Comparison of ENCODE assay signal across 8 cellular contexts in the genomic region with DNA sequence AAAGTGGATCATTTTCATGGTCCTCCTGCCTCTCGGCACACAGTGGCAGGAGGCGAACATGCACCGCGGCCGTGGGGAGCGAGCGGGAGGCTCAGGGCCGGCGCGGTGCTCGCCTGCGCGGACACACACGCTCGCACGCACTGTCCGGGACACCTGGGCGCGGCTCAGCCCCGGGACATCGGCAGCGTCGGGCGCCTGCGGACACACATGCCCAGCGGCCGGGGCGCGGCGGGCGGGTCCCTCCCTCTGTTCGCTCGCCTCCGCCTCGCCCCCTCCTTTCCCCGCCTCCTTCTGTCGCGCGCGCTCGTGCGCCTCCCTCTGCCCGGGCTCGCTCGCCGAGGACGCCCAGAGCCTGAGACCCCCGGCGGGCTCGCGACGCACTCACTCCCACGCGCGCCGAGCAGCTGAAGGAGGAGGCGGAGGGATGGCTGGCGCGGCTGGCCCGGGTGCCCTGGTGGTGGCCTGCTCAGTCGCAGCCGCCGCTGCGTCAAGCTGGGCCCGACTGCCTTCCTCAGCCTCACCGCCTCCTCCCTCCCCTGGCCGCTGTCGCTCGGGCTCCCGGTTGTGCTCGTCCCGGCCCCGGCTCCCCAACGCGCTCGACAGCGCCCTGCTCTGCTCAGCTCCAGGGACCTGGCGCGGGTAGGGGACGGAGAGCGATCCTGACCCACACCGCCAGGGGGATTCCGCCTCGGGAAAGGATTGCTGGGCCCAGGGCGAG. TPM values are rescaled to one million over a fixed set of nuclear protein-coding genes. Genes with fewer than 3 reads are reported as not detected.
DNase-seq lines count a peak whose midpoint lies in the region; ATAC-seq and TF ChIP-seq lines count a peak whose summit lies in the region.

Gene FRMD3 (minus strand): TSS at position 230 of the 718 bp plus-strand sequence. CDS start 170 bp downstream, at position 60.

- CTCF ChIA-PET in AG04450 (lab: Charles Lee) (interaction anchor here (1.0 kb wide), 1 partner anchor 32 kb away, joined by 3 read pairs; no protein-coding TSS in a partner anchor), IMR-90 (lab: Yijun Ruan, JAX) (interaction anchor here (0.6 to 1.9 kb wide), 5 partner anchors 10 to 33 kb away, joined by 3 to 6 read pairs (median 4); no protein-coding TSS in a partner anchor), RWPE1 (lab: Yijun Ruan, JAX) (interaction anchor here (0.6 to 1.7 kb wide), 6 partner anchors 17 to 319 kb away, joined by 3 to 7 read pairs (median 3); no protein-coding TSS in a partner anchor)

- H4K8ac ChIP-seq in IMR-90 (ENCODE audit: low read depth in 2 of 2, low read length in 2 of 2): no peak within 1 kb of the TSS

- H2BK15ac ChIP-seq in IMR-90 (ENCODE audit: low read depth, low read length): no peak within 1 kb of the TSS

- in situ Hi-C loops in GM13977 (cut with MboI; ENCODE audit: low pct_unique_long_range_greater_than_20kb, low sequenced_read_pairs, unreplicated experiment): no loop called here
- in situ Hi-C loops in IMR-90 (cut with MboI; ENCODE audit: low sequenced_read_pairs): no loop called here

- H4K20me1 ChIP-seq in IMR-90 (ENCODE audit: insufficient read depth, low read length): no peaks in the 10 kb centered on the region

- no peak within 1 kb of the TSS for H2BK5ac ChIP-seq in IMR-90 (ENCODE audit: low read depth, low read length, poor library complexity, severe bottlenecking)

- H3K4me1 ChIP-seq in IMR-90 (ENCODE audit: control insufficient read depth, insufficient read depth, low read length) (no peaks in the 10 kb centered on the region), skeletal muscle tissue (ENCODE audit: control insufficient read depth in 3 of 3, insufficient read depth in 3 of 3, low read length in 3 of 3) (peaks cover 18 to 19% (median 18%) of the 10 kb centered on the region in 3 donors)

- H2AK9ac ChIP-seq in IMR-90 (replicated peaks; ENCODE audit: low read depth, low read length, poor library complexity): no peak within 1 kb of the TSS

- POLR2A ChIA-PET in AG04450 (lab: Yijun Ruan, JAX): no interaction called here
- POLR2A ChIA-PET in IMR-90 (lab: Charles Lee; ENCODE audit: unreplicated experiment): no interaction called here
- POLR2A ChIA-PET in RWPE1 (lab: Yijun Ruan, JAX; ENCODE audit: low non-redundant PET): no interaction called here

- no peak for TF ChIP-seq POLR2A in IMR-90 (IDR thresholded peaks at IDR 0.05; ENCODE audit: low read depth, low read length)

- H3K9me3 ChIP-seq in AG04450 (ENCODE audit: control insufficient read depth, insufficient read depth, low read length) (no peaks in the 10 kb centered on the region), IMR-90 (ENCODE audit: control insufficient read depth, insufficient read depth, low read length) (no peaks in the 10 kb centered on the region), skeletal muscle tissue (ENCODE audit: control insufficient read depth in 3 of 3, low read length in 3 of 3) (no peaks in the 10 kb centered on the region)

- H3K4me3 ChIP-seq in AG04450 (ENCODE audit: low read depth, low read length): peak within 1 kb of the TSS; percentile 41; the same call in 1 of the 2 replicates
- H3K4me3 ChIP-seq in IMR-90 (ENCODE audit: insufficient read depth, low read depth, low read length): peak within 1 kb of the TSS; percentile 45
- H3K4me3 ChIP-seq in skeletal muscle tissue (ENCODE audit: low read length in 3 of 3): peak within 1 kb of the TSS; percentile 71 to 78 (median 77)

- TF ChIP-seq CTCF in AG04450 (IDR thresholded peaks at IDR 0.05; ENCODE audit: low read depth, low read length) (peak; percentile 40; the same call in 1 of the 2 replicates), GM13977 (IDR thresholded peaks at IDR 0.05; ENCODE audit: extremely low read depth, insufficient read depth, missing control alignments) (no peak), IMR-90 (conservative IDR thresholded peaks at IDR 0.05; ENCODE audit: low read depth, low read length) (peak; percentile 32; the same call in 1 of the 2 replicates), RWPE1 (conservative IDR thresholded peaks at IDR 0.05; ENCODE audit: low read depth) (peak; percentile 43)

- H2AK5ac ChIP-seq in IMR-90 (ENCODE audit: low read depth, low read length): no peak within 1 kb of the TSS

- no peaks in the 10 kb centered on the region for H3K36me3 ChIP-seq in IMR-90 (ENCODE audit: control insufficient read depth, insufficient read depth, low read length)
- no peaks in the 10 kb centered on the region for H3K36me3 ChIP-seq in skeletal muscle tissue (ENCODE audit: control insufficient read depth in 3 of 3, insufficient read depth in 3 of 3, low read length in 3 of 3)

- no peaks in the 10 kb centered on the region for H3K9me1 ChIP-seq in IMR-90 (ENCODE audit: insufficient read depth, low read length)

- no peak within 1 kb of the TSS for H3K56ac ChIP-seq in IMR-90 (ENCODE audit: extremely low read depth, insufficient read depth, low read length)

- DNase-seq in AG04450 (ENCODE audit: low read depth, low spot score) (no peak), GM13977 (ENCODE audit: low spot score) (peak; percentile 47), IMR-90 (peak; percentile 16), RWPE1 (ENCODE audit: low spot score) (peak; percentile 42), kidney glomerular epithelial cell (lab: John Stamatoyannopoulos, UW) (peak; percentile 69)

- no peak within 1 kb of the TSS for H2BK120ac ChIP-seq in IMR-90 (ENCODE audit: low read depth, low read length)

- peak; percentile 93 for ATAC-seq in IMR-90 (ENCODE audit: low read depth)
- ATAC-seq in GM21447 (IDR thresholded peaks at IDR 0.05; ENCODE audit: unreplicated experiment): no peak

- H3K27me3 ChIP-seq in AG04450 (ENCODE audit: control insufficient read depth, insufficient read depth, low read length): peaks cover 21% of the 10 kb centered on the region
- peaks cover 16% of the 10 kb centered on the region for H3K27me3 ChIP-seq in IMR-90 (ENCODE audit: control insufficient read depth, insufficient read depth, low read length)
- peaks cover 6 to 13% (median 7%) of the 10 kb centered on the region in 3 donors for H3K27me3 ChIP-seq in skeletal muscle tissue (ENCODE audit: control insufficient read depth in 3 of 3, insufficient read depth in 3 of 3, low read length in 3 of 3)

- intact Hi-C loops in IMR-90 (cut with micrococcal nuclease): no loop called here

- no peak within 1 kb of the TSS for H4K91ac ChIP-seq in IMR-90 (ENCODE audit: insufficient read depth, low read depth, low read length)

- 1% methylated on average over 22 of the region's 85 CpGs; no CpG with 5 or more reads in 1 of the 2 experiments for WGBS in IMR-90 (ENCODE audit: extremely low coverage in 2 of 2, insufficient read length in 1 of 2), 2 experiments

- H3K14ac ChIP-seq in IMR-90 (replicated peaks; ENCODE audit: low read depth, low read length): no peak within 1 kb of the TSS

- BruUV-seq in IMR-90 (replicated peaks; lab: Mats Ljungman, UMichigan): no TSS peak

- dilution Hi-C loops in IMR-90 (cut with HindIII; ENCODE audit: low sequenced_read_pairs, unreplicated experiment): no loop called here

- H3K9ac ChIP-seq in IMR-90 (ENCODE audit: low read depth, low read length) (no peak within 1 kb of the TSS), skeletal muscle tissue (ENCODE audit: low read depth in 1 of 3, low read length in 3 of 3) (peak within 1 kb of the TSS; percentile 57 to 76 (median 66))

- H2BK20ac ChIP-seq in IMR-90 (ENCODE audit: low read depth, low read length): no peak within 1 kb of the TSS

- H3K18ac ChIP-seq in IMR-90 (ENCODE audit: low read depth, low read length): no peak within 1 kb of the TSS

- 0 out of 2 replicates have a peak, but pooled peaks have one; percentile 3 for TF ChIP-seq RAD21 in IMR-90 (IDR thresholded peaks at IDR 0.05; ENCODE audit: low read length)

- H2AFZ ChIP-seq in IMR-90 (replicated peaks; ENCODE audit: low read length, poor library complexity): peak within 1 kb of the TSS; percentile 85

- no peak within 1 kb of the TSS for H3K4ac ChIP-seq in IMR-90 (ENCODE audit: low read depth, low read length)

- H3K27ac ChIP-seq in AG04450 (ENCODE audit: low read depth, low read length) (no peak within 1 kb of the TSS), IMR-90 (ENCODE audit: insufficient read depth, low read length) (no peak within 1 kb of the TSS), RWPE1 (no peak within 1 kb of the TSS), cingulate gyrus (ENCODE audit: low read depth, low read length) (peak within 1 kb of the TSS; percentile 29), skeletal muscle tissue (ENCODE audit: low read depth, low read length) (peak within 1 kb of the TSS; percentile 38)

- H3K4me2 ChIP-seq in IMR-90 (ENCODE audit: low read depth, low read length): peak within 1 kb of the TSS; percentile 81; the same call in 1 of the 2 replicates

- H3K79me1 ChIP-seq in IMR-90 (ENCODE audit: low read depth in 1 of 2, low read length in 2 of 2): no peaks in the 10 kb centered on the region

- no peak within 1 kb of the TSS for H4K5ac ChIP-seq in IMR-90 (ENCODE audit: low read depth, low read length)

- no peak within 1 kb of the TSS for H3K23ac ChIP-seq in IMR-90 (ENCODE audit: low read depth, low read length)

TF ChIP-seq in IMR-90, 13 proteins besides CTCF, POLR2A, EP300 and RAD21:
- TF ChIP-seq SMC3 (IDR thresholded peaks at IDR 0.05; ENCODE audit: low read depth, low read length): 0 out of 2 replicates have a peak, but pooled peaks have one; percentile 17
- TF ChIP-seq CHD1 (IDR thresholded peaks at IDR 0.05; ENCODE audit: low read depth, low read length): no peak

RNA-seq across cellular contexts. Expression of gene FRMD3, which starts in this region (rescaled TPM):
- polyA plus RNA-seq in AG04450 (2011; rRNA removed): 0.09 and 0.10 TPM in 2 replicates
- 0.09 and 0.18 TPM in 2 replicates for polyA minus RNA-seq in AG04450 (2011; rRNA and poly(A)+ RNA removed)
- total RNA-seq in IMR-90 (2012; rRNA removed): under 0.01 and 0.18 TPM in 2 replicates
- polyA plus RNA-seq in IMR-90 (2012; rRNA removed): 0.02 and 0.06 TPM in 2 replicates
- not detected in 2 replicates for polyA plus RNA-seq in IMR-90 (2012; cell fraction: cytosol; rRNA removed)
- 0.02 and 0.25 TPM in 2 replicates for polyA plus RNA-seq in IMR-90 (2012; cell fraction: nucleus; rRNA removed; ENCODE audit: low replicate concordance)
- total RNA-seq in skeletal muscle tissue: 27.7 TPM

Comparison
In these comparisons a context has a peak if more than half of its experiments do, and no peak if none do; other contexts are left out.
1. RNA of gene FRMD3 (total RNA-seq): 27.7 TPM in skeletal muscle tissue (single experiment); under 0.01 to 0.18 TPM in IMR-90; every median in the first group is over 10 times any median in the second.
2. Peak in DNase-seq, ATAC-seq, H3K4me3 ChIP-seq and H3K4me2 ChIP-seq in IMR-90; RNA of the gene not detected or under 1 TPM.
3. H3K27ac ChIP-seq: peak in cingulate gyrus (single experiment) and skeletal muscle tissue (single experiment); none in AG04450 (single experiment), IMR-90 (single experiment) and RWPE1 (single experiment).
4. Peak in every context shown above with its lines, with median percentiles within 50 percentile points of each other: H3K4me3 ChIP-seq.